In genomic region chr1:21680381-21680780, GRCh38 we compare ENCODE assay signal across 27 cellular contexts. TPM values are rescaled to one million over a fixed set of nuclear protein-coding genes. Genes with fewer than 3 reads are reported as not detected.
"Had no signal": no experiment of that assay in that cellular context is flagged by ENCODE, and none has a peak within 500 bp of the region (broad histone marks: within the 10 kb centered on the region; RNA-seq: fewer than 3 reads in every experiment).

No MANE protein-coding gene starts in this region.

- H3K4me3 ChIP-seq: SK-N-MC had no signal

- H3K27ac ChIP-seq: KMS-11, SK-N-MC had no signal

- H3K4me3 Mint-ChIP-seq: activated naive CD8-positive, alpha-beta T cell treated with anti-CD3 and anti-CD28 coated beads, Interleukin-2, amount 10 ng/mL, durations not matched to agents 7 days and 5 days; T-helper 1 cell treated with Interleukin-12 subunit alpha and Interleukin-12 subunit beta and Interleukin-4 antibody, amounts not matched to agents 30 μg/mL and 1 μg/mL, for 36 hours; WTC11 had no signal

- DNase-seq: activated CD4-positive, alpha-beta T cell treated with anti-CD3 and anti-CD28 coated beads for 48 hours; activated CD4-positive, alpha-beta T cell treated with anti-CD3 and anti-CD28 coated beads, Interleukin-2, amount 50 U/mL, for 4 hours; activated CD4-positive, CD25-positive, alpha-beta regulatory T cell treated with anti-CD3 and anti-CD28 coated beads, Interleukin-2, amount 50 U/mL, for 72 hours; activated CD8-positive, alpha-beta memory T cell treated with anti-CD3 and anti-CD28 coated beads for 24 hours; activated naive CD4-positive, alpha-beta T cell treated with anti-CD3 and anti-CD28 coated beads, Interleukin-2, amount 50 U/mL, for 16 hours; activated naive CD8-positive, alpha-beta T cell treated with anti-CD3 and anti-CD28 coated beads, Interleukin-2, amount 10 ng/mL, durations not matched to agents 7 days and 5 days; activated T-cell treated with anti-CD3 and anti-CD28 coated beads, Interleukin-2, amount 50 U/mL, for 48 hours; aorta; central memory CD4-positive, alpha-beta T cell; NCI-H1092; NCI-H1417; NCI-H1930; NCI-H2171; NCI-H345; NCI-H510A; NCI-H526 treated with DMSO at 0.1 percent for 48 hours; NK-92 treated with Interleukin-12 subunit alpha and Interleukin-12 subunit beta, amount 100 ng/mL, for 24 hours; OCI-M1; RPMI8226; T-helper 9 cell had no signal

- H3K27me3 Mint-ChIP-seq: activated naive CD8-positive, alpha-beta T cell treated with anti-CD3 and anti-CD28 coated beads, Interleukin-2, amount 10 ng/mL, durations not matched to agents 7 days and 5 days had no signal

- H3K9me3 Mint-ChIP-seq: activated naive CD8-positive, alpha-beta T cell treated with anti-CD3 and anti-CD28 coated beads, Interleukin-2, amount 10 ng/mL, durations not matched to agents 7 days and 5 days; T-helper 1 cell treated with Interleukin-12 subunit alpha and Interleukin-12 subunit beta and Interleukin-4 antibody, amounts not matched to agents 30 μg/mL and 1 μg/mL, for 36 hours; WTC11 had no signal

- ATAC-seq: Panc1, Right ventricle myocardium inferior, WTC11 had no signal

- H3K27ac Mint-ChIP-seq: activated naive CD8-positive, alpha-beta T cell treated with anti-CD3 and anti-CD28 coated beads, Interleukin-2, amount 10 ng/mL, durations not matched to agents 7 days and 5 days; T-helper 1 cell treated with Interleukin-12 subunit alpha and Interleukin-12 subunit beta and Interleukin-4 antibody, amounts not matched to agents 30 μg/mL and 1 μg/mL, for 36 hours; WTC11 had no signal

- H3K9ac ChIP-seq: KMS-11 had no signal

RNA-seq across cellular contexts. Expression of gene RAP1GAP, which starts 11.2 kb away (rescaled TPM):
- total RNA-seq: MCF 10A had no signal
